9 cellular contexts compared by ENCODE assay signal in the genomic region with DNA sequence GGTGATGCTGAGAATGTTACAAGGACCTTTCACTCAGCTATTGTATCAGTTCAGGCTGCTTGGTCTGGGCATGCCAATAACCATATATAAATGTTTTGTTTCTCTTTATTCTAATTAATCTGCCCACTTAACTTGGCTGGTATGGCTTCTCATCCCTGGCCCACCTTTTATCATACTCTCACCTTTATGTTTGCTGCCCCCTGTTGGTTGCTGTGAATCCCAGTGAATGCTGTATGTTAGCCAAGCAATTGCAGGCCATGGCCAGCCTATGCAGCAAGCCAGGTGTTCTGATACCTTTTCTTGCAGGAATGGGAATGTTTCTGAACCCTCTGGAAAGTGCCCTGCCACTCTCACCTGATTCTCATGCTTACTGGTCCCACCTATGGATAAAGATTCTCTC. TPM values are rescaled to one million over a fixed set of nuclear protein-coding genes. Genes with fewer than 3 reads are reported as not detected.
DNase-seq lines count a peak whose midpoint lies in the region; ATAC-seq and TF ChIP-seq lines count a peak whose summit lies in the region.
"Had no signal": no experiment of that assay in that cellular context is flagged by ENCODE, and none has a peak within 500 bp of the region (broad histone marks: within the 10 kb centered on the region; RNA-seq: fewer than 3 reads in every experiment).

No MANE protein-coding gene starts in this region.

- peaks cover 3 to 4% of the 10 kb centered on the region in 2 donors for H3K9me3 Mint-ChIP-seq in activated T-cell treated with anti-CD3 and anti-CD28 coated beads, Interleukin-2, amount 50 U/mL, for 72 hours

- H3K4me3 Mint-ChIP-seq in activated T-cell treated with anti-CD3 and anti-CD28 coated beads, Interleukin-2, amount 50 U/mL, for 72 hours = no peak overlapping the region

- no peak for ATAC-seq in activated T-cell treated with anti-CD3 and anti-CD28 coated beads, Interleukin-2, amount 50 U/mL, for 72 hours (replicated peaks in 1 of 2)
- ATAC-seq in GM21723 (IDR thresholded peaks at IDR 0.05; ENCODE audit: unreplicated experiment) (no peak), HG02970 (IDR thresholded peaks at IDR 0.05; ENCODE audit: low FRiP score, unreplicated experiment) (no peak)

- peak; percentile 18 for TF ChIP-seq CTCF in choroid plexus epithelial cell (conservative IDR thresholded peaks at IDR 0.05; ENCODE audit: low read depth, low read length)

- H3K4me1 Mint-ChIP-seq in activated T-cell treated with anti-CD3 and anti-CD28 coated beads, Interleukin-2, amount 50 U/mL, for 72 hours (ENCODE audit: low read depth) = no peaks in the 10 kb centered on the region

- no peak overlapping the region for H3K4me3 ChIP-seq in choroid plexus epithelial cell (ENCODE audit: low read depth, low read length)
- H3K4me3 ChIP-seq: SJSA1 had no signal

- no peak overlapping the region for H3K27ac Mint-ChIP-seq in activated T-cell treated with anti-CD3 and anti-CD28 coated beads, Interleukin-2, amount 50 U/mL, for 72 hours

- DNase-seq in activated T-cell treated with anti-CD3 and anti-CD28 coated beads, Interleukin-2, amount 50 U/mL, for 72 hours = peak; percentile 4 to 6
- DNase-seq in activated T-cell treated with anti-CD3 and anti-CD28 coated beads for 4 hours = no peak
- peak; percentile 68 for DNase-seq in NCI-H1105 treated with DMSO at 0.1 percent for 48 hours (lab: John Stamatoyannopoulos, UW)
- peak; percentile 6 for DNase-seq in choroid plexus epithelial cell (ENCODE audit: low read depth)
- DNase-seq in stimulated activated CD8-positive, alpha-beta memory T cell treated with anti-CD3 and anti-CD28 coated beads, Interleukin-4, amount 100 ng/mL, for 48 hours = peak; percentile 43
- DNase-seq in dedifferentiated amniotic fluid mesenchymal stem cell (ENCODE audit: extremely low spot score) = no peak

- H3K27me3 Mint-ChIP-seq in activated T-cell treated with anti-CD3 and anti-CD28 coated beads, Interleukin-2, amount 50 U/mL, for 72 hours (ENCODE audit: low read depth) = no peaks in the 10 kb centered on the region

- H3K36me3 Mint-ChIP-seq in activated T-cell treated with anti-CD3 and anti-CD28 coated beads, Interleukin-2, amount 50 U/mL, for 72 hours (ENCODE audit: insufficient read depth in 2 of 2) = no peaks in the 10 kb centered on the region

RNA-seq across cellular contexts. Expression of a gene that starts 54.6 kb away (rescaled TPM):
- total RNA-seq in activated T-cell treated with anti-CD3 and anti-CD28 coated beads, Interleukin-2, amount 50 U/mL, for 72 hours = not detected
- total RNA-seq: SJSA1 had no signal

Comparison
In these comparisons a context has a peak if more than half of its experiments do, and no peak if none do; other contexts are left out.
1. DNase-seq: peak in activated T-cell treated with anti-CD3 and anti-CD28 coated beads, Interleukin-2, amount 50 U/mL, for 72 hours (2 of 2), NCI-H1105 treated with DMSO at 0.1 percent for 48 hours (single experiment), choroid plexus epithelial cell (single experiment) and stimulated activated CD8-positive, alpha-beta memory T cell treated with anti-CD3 and anti-CD28 coated beads, Interleukin-4, amount 100 ng/mL, for 48 hours (single experiment); none in activated T-cell treated with anti-CD3 and anti-CD28 coated beads for 4 hours (single experiment) and dedifferentiated amniotic fluid mesenchymal stem cell (single experiment).